Comparison of ENCODE assay signal across 21 cellular contexts in the genomic region with DNA sequence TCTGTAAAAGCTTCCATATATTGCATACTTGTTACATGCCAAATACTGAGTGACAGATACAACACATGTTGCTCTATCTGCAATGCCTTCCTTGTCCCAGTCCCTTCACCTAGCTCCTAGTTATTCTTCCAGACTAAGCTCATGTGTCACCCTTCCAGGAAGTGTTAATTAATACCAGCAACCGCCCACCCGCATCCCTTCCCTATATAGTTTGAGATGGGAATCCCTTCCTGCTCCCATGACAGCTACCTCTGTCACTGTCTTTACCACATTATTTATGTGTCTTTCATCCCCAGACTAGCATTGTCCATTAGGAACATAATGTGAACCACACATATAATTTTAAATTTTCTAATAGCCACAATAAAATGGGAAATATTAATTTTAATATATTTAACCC. TPM values are rescaled to one million over a fixed set of nuclear protein-coding genes. Genes with fewer than 3 reads are reported as not detected.
DNase-seq lines count a peak whose midpoint lies in the region; ATAC-seq and TF ChIP-seq lines count a peak whose summit lies in the region.
"Had no signal": no experiment of that assay in that cellular context is flagged by ENCODE, and none has a peak within 500 bp of the region (broad histone marks: within the 10 kb centered on the region; RNA-seq: fewer than 3 reads in every experiment).

No MANE protein-coding gene starts in this region.

- H2BK120ac ChIP-seq in mesendoderm (ENCODE audit: low read depth, low read length), result no peak overlapping the region

- H3K4me3 Mint-ChIP-seq in osteocyte (ENCODE audit: unreplicated experiment), result no peak overlapping the region
- no peak overlapping the region for H3K4me3 Mint-ChIP-seq in naive thymus-derived CD8-positive, alpha-beta T cell
- H3K4me3 Mint-ChIP-seq: activated CD8-positive, alpha-beta T cell treated with anti-CD3 and anti-CD28 coated beads for 36 hours; activated naive CD8-positive, alpha-beta T cell treated with anti-CD3 and anti-CD28 coated beads for 36 hours; activated T-cell treated with anti-CD3 and anti-CD28 coated beads, Interleukin-2, amount 50 U/mL, for 72 hours; CD4-positive, CD25-positive, alpha-beta regulatory T cell; T-cell had no signal

- no peak overlapping the region for H3K23ac ChIP-seq in mesendoderm (ENCODE audit: low read length)

- WGBS in mesendoderm (ENCODE audit: extremely low coverage, insufficient coverage, low lambda C conversion rate), result no CpG with 5 or more reads among the region's 2 CpGs

- H3K27me3 ChIP-seq in breast epithelium (no peaks in the 10 kb centered on the region), mesendoderm (ENCODE audit: insufficient read depth, low read length, poor library complexity) (no peaks in the 10 kb centered on the region)
- H3K27me3 ChIP-seq: cardiac muscle cell, hepatocyte, MG63, tibial artery had no signal

- H3K36me3 Mint-ChIP-seq in osteocyte (ENCODE audit: unreplicated experiment), result no peaks in the 10 kb centered on the region
- no peaks in the 10 kb centered on the region for H3K36me3 Mint-ChIP-seq in naive thymus-derived CD8-positive, alpha-beta T cell
- H3K36me3 Mint-ChIP-seq: activated naive CD8-positive, alpha-beta T cell treated with anti-CD3 and anti-CD28 coated beads for 36 hours; CD4-positive, CD25-positive, alpha-beta regulatory T cell; T-cell had no signal

- no peak overlapping the region for H2BK15ac ChIP-seq in mesendoderm (replicated peaks; ENCODE audit: low read depth)

- no peak overlapping the region for H4K8ac ChIP-seq in mesendoderm (ENCODE audit: low read depth, low read length)

- H2BK5ac ChIP-seq in mesendoderm (ENCODE audit: low read length), result no peak overlapping the region

- no peaks in the 10 kb centered on the region for H3K9me3 ChIP-seq in breast epithelium
- H3K9me3 ChIP-seq: MG63, tibial artery had no signal

- intact Hi-C loops in breast epithelium (cut with DNase I; ENCODE audit: low total_unique reads), result no loop called here

- POLR2A ChIA-PET in naive thymus-derived CD8-positive, alpha-beta T cell (lab: Charles Lee), result no interaction called here

- H3K4me2 ChIP-seq in mesendoderm (ENCODE audit: low read length), result no peak overlapping the region
- H3K4me2 ChIP-seq: hepatocyte had no signal

- H3K27ac Mint-ChIP-seq in osteocyte (ENCODE audit: unreplicated experiment), result peak overlapping the region; percentile 32
- no peak overlapping the region for H3K27ac Mint-ChIP-seq in naive thymus-derived CD8-positive, alpha-beta T cell
- H3K27ac Mint-ChIP-seq: activated CD8-positive, alpha-beta T cell treated with anti-CD3 and anti-CD28 coated beads for 36 hours; activated naive CD8-positive, alpha-beta T cell treated with anti-CD3 and anti-CD28 coated beads for 36 hours; activated T-cell treated with anti-CD3 and anti-CD28 coated beads, Interleukin-2, amount 50 U/mL, for 72 hours; CD4-positive, CD25-positive, alpha-beta regulatory T cell; T-cell had no signal

- H3K79me1 ChIP-seq in mesendoderm (ENCODE audit: low read length), result no peaks in the 10 kb centered on the region

- H3K18ac ChIP-seq in mesendoderm (ENCODE audit: low read length), result no peak overlapping the region

- peak overlapping the region; percentile 16 to 26 for H3K27ac ChIP-seq in breast epithelium
- no peak overlapping the region for H3K27ac ChIP-seq in mesendoderm (ENCODE audit: low read depth, low read length)
- H3K27ac ChIP-seq: cardiac muscle cell, hepatocyte, parathyroid adenoma, VCaP had no signal

- no peaks in the 10 kb centered on the region for H3K79me2 ChIP-seq in mesendoderm (ENCODE audit: control insufficient read depth, insufficient read depth, low read length)
- H3K79me2 ChIP-seq: hepatocyte, parathyroid adenoma had no signal

- H3K36me3 ChIP-seq in breast epithelium (no peaks in the 10 kb centered on the region), mesendoderm (ENCODE audit: control insufficient read depth, insufficient read depth, low read length) (no peaks in the 10 kb centered on the region)
- H3K36me3 ChIP-seq: cardiac muscle cell, MG63, tibial artery had no signal

- no peak overlapping the region for H3K56ac ChIP-seq in mesendoderm (ENCODE audit: low read length)

- peaks cover 13% of the 10 kb centered on the region for H3K4me1 Mint-ChIP-seq in osteocyte (ENCODE audit: unreplicated experiment)
- no peaks in the 10 kb centered on the region for H3K4me1 Mint-ChIP-seq in naive thymus-derived CD8-positive, alpha-beta T cell
- H3K4me1 Mint-ChIP-seq: activated naive CD8-positive, alpha-beta T cell treated with anti-CD3 and anti-CD28 coated beads for 36 hours; CD4-positive, CD25-positive, alpha-beta regulatory T cell; T-cell had no signal

- no peaks in the 10 kb centered on the region for H3K9me3 Mint-ChIP-seq in osteocyte (ENCODE audit: unreplicated experiment)
- H3K9me3 Mint-ChIP-seq in naive thymus-derived CD8-positive, alpha-beta T cell, result no peaks in the 10 kb centered on the region
- H3K9me3 Mint-ChIP-seq: activated CD8-positive, alpha-beta T cell treated with anti-CD3 and anti-CD28 coated beads for 36 hours; activated naive CD8-positive, alpha-beta T cell treated with anti-CD3 and anti-CD28 coated beads for 36 hours; activated T-cell treated with anti-CD3 and anti-CD28 coated beads, Interleukin-2, amount 50 U/mL, for 72 hours; T-cell had no signal

- no peak overlapping the region for H3K4ac ChIP-seq in mesendoderm (ENCODE audit: low read depth, low read length)

- no peak overlapping the region for H3K9ac ChIP-seq in mesendoderm (ENCODE audit: low read length)
- H3K9ac ChIP-seq: parathyroid adenoma had no signal

- H3K4me3 ChIP-seq in breast epithelium, result no peak overlapping the region
- no peak overlapping the region for H3K4me3 ChIP-seq in mesendoderm (ENCODE audit: low read length)
- H3K4me3 ChIP-seq: cardiac muscle cell, GM12878, hepatocyte, MG63, tibial artery had no signal

- H3K4me1 ChIP-seq in breast epithelium (peaks cover 0 to 5% of the 10 kb centered on the region in 2 donors), mesendoderm (ENCODE audit: control insufficient read depth, low read depth, low read length) (no peaks in the 10 kb centered on the region)
- H3K4me1 ChIP-seq: parathyroid adenoma had no signal

- TF ChIP-seq CTCF in breast epithelium (IDR thresholded peaks at IDR 0.05), result no peak
- TF ChIP-seq CTCF in osteocyte (IDR thresholded peaks at IDR 0.05), result no peak

- no peak overlapping the region for H2AK5ac ChIP-seq in mesendoderm (ENCODE audit: low read length)

- no peak for ATAC-seq in naive thymus-derived CD8-positive, alpha-beta T cell
- no peak for ATAC-seq in GM18867 (IDR thresholded peaks at IDR 0.05; ENCODE audit: unreplicated experiment)
- ATAC-seq: activated CD8-positive, alpha-beta T cell treated with anti-CD3 and anti-CD28 coated beads for 36 hours; activated T-cell treated with anti-CD3 and anti-CD28 coated beads, Interleukin-2, amount 50 U/mL, for 72 hours; GM12878; T-cell had no signal

- no peak for TF ChIP-seq POLR2A in breast epithelium (IDR thresholded peaks at IDR 0.05)

- DNase-seq in DMS53 (lab: John Stamatoyannopoulos, UW), result peak; percentile 83
- peak; percentile 25 for DNase-seq in LHCN-M2 (ENCODE audit: low read depth)
- DNase-seq in breast epithelium (ENCODE audit: low spot score in 2 of 2), result no peak
- DNase-seq in osteocyte (ENCODE audit: extremely low spot score, unreplicated experiment), result no peak
- no peak for DNase-seq in naive thymus-derived CD8-positive, alpha-beta T cell
- DNase-seq in SIG-M5 (lab: John Stamatoyannopoulos, UW), result no peak
- DNase-seq in mesendoderm, result no peak
- DNase-seq: activated naive CD8-positive, alpha-beta T cell treated with anti-CD3 and anti-CD28 coated beads for 36 hours; activated T-cell treated with anti-CD3 and anti-CD28 coated beads, Interleukin-2, amount 50 U/mL, for 72 hours; CD4-positive, CD25-positive, alpha-beta regulatory T cell; effector CD4-positive, alpha-beta T cell had no signal

- H3K27me3 Mint-ChIP-seq in osteocyte (ENCODE audit: unreplicated experiment), result peaks cover 5% of the 10 kb centered on the region
- peaks cover 2 to 9% (median 5%) of the 10 kb centered on the region in 5 donors for H3K27me3 Mint-ChIP-seq in naive thymus-derived CD8-positive, alpha-beta T cell

- H4K5ac ChIP-seq in mesendoderm (ENCODE audit: low read length), result no peak overlapping the region

RNA-seq across cellular contexts. Expression of a gene that starts 49.5 kb away (rescaled TPM):
- total RNA-seq in LHCN-M2 (2014; rRNA removed), result 2.5 TPM in 2 replicates
- polyA plus RNA-seq in LHCN-M2 (2012), result 6.3 TPM
- 10 to 100 TPM; 41.0 to 52.8 (median 46.4) TPM for total RNA-seq in breast epithelium
- 1.1 and 2.0 TPM in 2 replicates for total RNA-seq in osteocyte
- 1 to 10 TPM; 1.2 to 1.4 TPM for total RNA-seq in naive thymus-derived CD8-positive, alpha-beta T cell
- polyA plus RNA-seq in naive thymus-derived CD8-positive, alpha-beta T cell, result under 1 TPM; 0.08 to 0.40 (median 0.40) TPM
- polyA plus RNA-seq in mesendoderm (2013, experiment 1 of 2), result 0.73 TPM
- polyA plus RNA-seq in mesendoderm (2013, experiment 2 of 2), result 0.57 TPM

Comparison
In these comparisons a context has a peak if more than half of its experiments do, and no peak if none do; other contexts are left out.
1. DNase-seq: peak in DMS53 (single experiment) and LHCN-M2 (single experiment); none in breast epithelium (0 of 2), osteocyte (single experiment), naive thymus-derived CD8-positive, alpha-beta T cell (0 of 10), SIG-M5 (single experiment) and mesendoderm (single experiment).
2. RNA of a gene that starts 49.5 kb away (total RNA-seq): 41.0 to 52.8 TPM in breast epithelium; 2.5 TPM in LHCN-M2, 1.1 to 2.0 TPM in osteocyte and 1.2 to 1.4 TPM in naive thymus-derived CD8-positive, alpha-beta T cell; every median in the first group is over 10 times any median in the second.